In genomic region chr10:70693619-70694286, GRCh38 we compare ENCODE assay signal across 13 cellular contexts. TPM values are rescaled to one million over a fixed set of nuclear protein-coding genes. Genes with fewer than 3 reads are reported as not detected.
A peak's percentile ranks its signal among the peaks of the same experiment; 100 is the strongest.
DNase-seq lines count a peak whose midpoint lies in the region; ATAC-seq and TF ChIP-seq lines count a peak whose summit lies in the region.
"Had no signal": no experiment of that assay in that cellular context is flagged by ENCODE, and none has a peak within 500 bp of the region (broad histone marks: within the 10 kb centered on the region; RNA-seq: fewer than 3 reads in every experiment).

No MANE protein-coding gene starts in this region.

- POLR2A ChIA-PET in AG04449 (lab: Yijun Ruan, JAX) = interaction anchor here (0.5 to 1.3 kb wide), 3 partner anchors 15 to 57 kb away, joined by 3 to 6 read pairs (median 6); no protein-coding TSS in a partner anchor
- POLR2A ChIA-PET in activated CD4-positive, alpha-beta memory T cell treated with anti-CD3 and anti-CD28 coated beads, Interleukin-2, amount 10 ng/mL, durations not matched to agents 7 days and 5 days (lab: Charles Lee) = no interaction called here

- no peak overlapping the region for H3K4me3 Mint-ChIP-seq in activated CD4-positive, alpha-beta memory T cell treated with anti-CD3 and anti-CD28 coated beads, Interleukin-2, amount 10 ng/mL, durations not matched to agents 7 days and 5 days
- H3K4me3 Mint-ChIP-seq: activated naive CD8-positive, alpha-beta T cell treated with anti-CD3 and anti-CD28 coated beads, Interleukin-2, amount 50 U/mL, for 24 hours had no signal

- no peaks in the 10 kb centered on the region for H3K9me3 Mint-ChIP-seq in activated CD4-positive, alpha-beta memory T cell treated with anti-CD3 and anti-CD28 coated beads, Interleukin-2, amount 10 ng/mL, durations not matched to agents 7 days and 5 days
- H3K9me3 Mint-ChIP-seq: activated naive CD8-positive, alpha-beta T cell treated with anti-CD3 and anti-CD28 coated beads, Interleukin-2, amount 50 U/mL, for 24 hours had no signal

- CTCF ChIA-PET in AG04449 (lab: Yijun Ruan, JAX) = interaction anchor here (0.7 to 1.1 kb wide), 2 partner anchors 65 to 144 kb away, joined by 3 to 5 read pairs; no protein-coding TSS in a partner anchor
- CTCF ChIA-PET in activated CD4-positive, alpha-beta memory T cell treated with anti-CD3 and anti-CD28 coated beads, Interleukin-2, amount 10 ng/mL, durations not matched to agents 7 days and 5 days (lab: Charles Lee) = no interaction called here

- no peak overlapping the region for H3K27ac Mint-ChIP-seq in activated CD4-positive, alpha-beta memory T cell treated with anti-CD3 and anti-CD28 coated beads, Interleukin-2, amount 10 ng/mL, durations not matched to agents 7 days and 5 days
- H3K27ac Mint-ChIP-seq: activated naive CD8-positive, alpha-beta T cell treated with anti-CD3 and anti-CD28 coated beads, Interleukin-2, amount 50 U/mL, for 24 hours had no signal

- ATAC-seq in HG03159 (IDR thresholded peaks at IDR 0.05; ENCODE audit: unreplicated experiment) (no peak), GM19351 (IDR thresholded peaks at IDR 0.05; ENCODE audit: unreplicated experiment) (no peak)
- ATAC-seq: activated naive CD8-positive, alpha-beta T cell treated with anti-CD3 and anti-CD28 coated beads, Interleukin-2, amount 50 U/mL, for 24 hours had no signal

- peak; percentile 65 for DNase-seq in AG04449 (ENCODE audit: low read depth, low spot score)
- peak; percentile 69 for DNase-seq in NCI-H446 treated with DMSO at 0.1 percent for 48 hours (lab: John Stamatoyannopoulos, UW)
- peak; percentile 50 for DNase-seq in epidermal melanocyte (ENCODE audit: insufficient read length, low spot score)
- DNase-seq in mucosa of gallbladder (ENCODE audit: low spot score) = peak; percentile 41
- DNase-seq in activated CD4-positive, alpha-beta memory T cell treated with anti-CD3 and anti-CD28 coated beads, Interleukin-2, amount 10 ng/mL, durations not matched to agents 7 days and 5 days = no peak
- DNase-seq in HPDE6-E6E7 (ENCODE audit: extremely low spot score) = no peak
- DNase-seq: activated naive CD8-positive, alpha-beta T cell treated with anti-CD3 and anti-CD28 coated beads, Interleukin-2, amount 50 U/mL, for 24 hours; DND-41; effector memory CD4-positive, alpha-beta T cell; retina had no signal

- peaks cover 3% of the 10 kb centered on the region for H3K27me3 Mint-ChIP-seq in activated CD4-positive, alpha-beta memory T cell treated with anti-CD3 and anti-CD28 coated beads, Interleukin-2, amount 10 ng/mL, durations not matched to agents 7 days and 5 days
- H3K27me3 Mint-ChIP-seq: activated naive CD8-positive, alpha-beta T cell treated with anti-CD3 and anti-CD28 coated beads, Interleukin-2, amount 50 U/mL, for 24 hours had no signal

- no peaks in the 10 kb centered on the region for H3K4me1 Mint-ChIP-seq in activated CD4-positive, alpha-beta memory T cell treated with anti-CD3 and anti-CD28 coated beads, Interleukin-2, amount 10 ng/mL, durations not matched to agents 7 days and 5 days
- H3K4me1 Mint-ChIP-seq: activated naive CD8-positive, alpha-beta T cell treated with anti-CD3 and anti-CD28 coated beads, Interleukin-2, amount 50 U/mL, for 24 hours had no signal

- no peaks in the 10 kb centered on the region for H3K36me3 Mint-ChIP-seq in activated CD4-positive, alpha-beta memory T cell treated with anti-CD3 and anti-CD28 coated beads, Interleukin-2, amount 10 ng/mL, durations not matched to agents 7 days and 5 days (ENCODE audit: low read depth)

- peak overlapping the region; percentile 23; the same call in 1 of the 2 replicates for H3K4me3 ChIP-seq in AG04449 (ENCODE audit: low read depth, low read length)

- TF ChIP-seq CTCF in AG04449 (IDR thresholded peaks at IDR 0.05; ENCODE audit: insufficient read depth, low read length, missing control alignments) = no peak

RNA-seq across cellular contexts. Expression of gene ADAMTS14, which starts 21.4 kb away (rescaled TPM):
- 4.3 TPM for total RNA-seq in mucosa of gallbladder
- total RNA-seq in activated CD4-positive, alpha-beta memory T cell treated with anti-CD3 and anti-CD28 coated beads, Interleukin-2, amount 10 ng/mL, durations not matched to agents 7 days and 5 days = not detected
- total RNA-seq: A172 had no signal

Comparison
In these comparisons a context has a peak if more than half of its experiments do, and no peak if none do; other contexts are left out.
1. DNase-seq: peak in AG04449 (single experiment), NCI-H446 treated with DMSO at 0.1 percent for 48 hours (single experiment), epidermal melanocyte (single experiment) and mucosa of gallbladder (single experiment); none in activated CD4-positive, alpha-beta memory T cell treated with anti-CD3 and anti-CD28 coated beads, Interleukin-2, amount 10 ng/mL, durations not matched to agents 7 days and 5 days (single experiment) and HPDE6-E6E7 (single experiment).